20 cellular contexts compared by ENCODE assay signal in the genomic region with DNA sequence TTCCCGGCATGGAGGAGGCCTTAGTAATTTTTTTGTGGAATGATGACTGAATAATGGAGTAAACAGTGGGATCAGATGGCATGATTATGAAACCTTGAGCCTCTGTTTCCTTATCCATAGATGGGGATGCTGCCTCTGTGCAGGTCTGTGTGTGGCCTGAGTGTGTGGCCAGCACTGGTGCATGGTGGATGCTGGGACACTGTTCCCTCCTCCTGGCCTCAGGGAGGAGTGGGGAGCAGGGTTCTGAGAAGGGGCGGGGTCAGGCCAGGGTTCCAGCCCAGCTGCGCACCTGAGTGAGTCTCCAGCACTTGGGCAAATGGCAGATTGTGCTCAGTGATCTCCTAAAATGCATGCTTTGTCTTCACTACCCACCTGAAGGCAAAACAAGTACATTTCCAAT.
"Had no signal": no experiment of that assay in that cellular context is flagged by ENCODE, and none has a peak within 500 bp of the region (broad histone marks: within the 10 kb centered on the region; RNA-seq: fewer than 3 reads in every experiment).

No MANE protein-coding gene starts in this region.

- H3K9me3 ChIP-seq: MG63, SJSA1 had no signal

- DNase-seq: Karpas-422, KG1, MG63, NCI-H1092, NCI-H1105 treated with DMSO at 0.1 percent for 48 hours, NCI-H1417 treated with DMSO at 0.1 percent for 48 hours, NCI-H146, NCI-H1694 treated with DMSO at 0.1 percent for 48 hours, NCI-H1930, NCI-H2081, NCI-H2107, NCI-H2227 treated with DMSO at 0.1 percent for 48 hours, NCI-H524 treated with DMSO at 0.1 percent for 48 hours, NCI-H69, NCI-H774, Right ventricle myocardium superior, RPMI8226, SIG-M5 had no signal

- H3K36me3 ChIP-seq: MG63, SJSA1 had no signal

- H3K27me3 ChIP-seq: MG63, SJSA1 had no signal

- H3K27ac ChIP-seq: SJSA1, SK-N-MC had no signal

- H3K4me3 ChIP-seq: MG63, SJSA1, SK-N-MC had no signal
